In the genomic region with DNA sequence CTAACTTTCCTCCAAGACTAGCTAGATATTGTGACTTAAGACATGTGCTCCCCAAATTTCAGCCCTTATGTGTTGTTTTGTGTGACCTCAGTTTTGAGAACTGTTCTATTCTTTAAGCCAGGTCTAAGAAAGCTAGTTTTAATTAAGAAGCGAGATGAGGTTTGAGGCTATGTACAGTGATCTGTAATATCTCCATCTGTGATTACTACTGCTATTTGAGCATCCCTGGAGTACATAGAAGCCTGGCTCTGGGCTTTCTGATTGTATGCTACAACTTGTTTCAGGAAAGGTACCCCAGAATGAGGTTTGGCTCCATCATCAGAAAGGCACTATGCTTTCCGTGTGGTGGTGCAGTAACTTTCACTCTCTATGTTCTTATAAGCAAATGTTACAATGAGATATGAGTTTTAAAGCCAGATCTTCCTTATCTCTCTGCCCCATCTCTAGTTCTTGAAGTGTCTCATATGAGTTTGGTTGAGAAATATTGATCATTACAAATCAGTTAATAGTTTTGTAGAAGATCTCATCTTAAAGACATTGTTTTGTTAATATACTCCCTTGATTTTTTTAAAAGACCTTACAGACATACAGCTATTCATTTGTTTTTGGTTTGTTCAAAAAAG, we compare ENCODE assay signal across 11 cellular contexts. TPM values are rescaled to one million over a fixed set of nuclear protein-coding genes. Genes with fewer than 3 reads are reported as not detected.
DNase-seq lines count a peak whose midpoint lies in the region; ATAC-seq and TF ChIP-seq lines count a peak whose summit lies in the region.
"Had no signal": no experiment of that assay in that cellular context is flagged by ENCODE, and none has a peak within 500 bp of the region (broad histone marks: within the 10 kb centered on the region; RNA-seq: fewer than 3 reads in every experiment).

No MANE protein-coding gene starts in this region.

- H3K36me3 Mint-ChIP-seq in osteocyte (ENCODE audit: unreplicated experiment) (peaks cover 33% of the 10 kb centered on the region), natural killer cell (no peaks in the 10 kb centered on the region)
- no peaks in the 10 kb centered on the region for H3K36me3 Mint-ChIP-seq in stimulated activated memory B cell treated with anti-CD40 and anti-IgM and Interleukin-4, amounts not matched to agents 10 μg/mL and 1 μg/mL and 100 μg/mL, for 72 hours
- H3K36me3 Mint-ChIP-seq: immature natural killer cell had no signal

- DNase-seq in AG09309 (ENCODE audit: low read depth) = no peak
- DNase-seq in SJSA1 (ENCODE audit: low read depth in 1 of 2, low spot score in 2 of 2) = no peak
- no peak for DNase-seq in fibroblast of pulmonary artery (ENCODE audit: low read depth)
- DNase-seq in osteocyte (ENCODE audit: extremely low spot score, unreplicated experiment) = no peak
- no peak for DNase-seq in NCI-H1436 treated with DMSO at 0.1 percent for 48 hours (lab: John Stamatoyannopoulos, UW)
- DNase-seq in natural killer cell = no peak
- no peak for DNase-seq in WERI-Rb-1
- DNase-seq: immature natural killer cell had no signal

- peaks cover 48% of the 10 kb centered on the region for H3K4me1 Mint-ChIP-seq in osteocyte (ENCODE audit: unreplicated experiment)
- no peaks in the 10 kb centered on the region for H3K4me1 Mint-ChIP-seq in stimulated activated memory B cell treated with anti-CD40 and anti-IgM and Interleukin-4, amounts not matched to agents 10 μg/mL and 1 μg/mL and 100 μg/mL, for 72 hours
- no peaks in the 10 kb centered on the region for H3K4me1 Mint-ChIP-seq in natural killer cell
- H3K4me1 Mint-ChIP-seq: immature natural killer cell had no signal

- peak overlapping the region; percentile 46 for H3K4me3 ChIP-seq in AG09309 (ENCODE audit: control insufficient read depth, low read depth, low read length)
- peak overlapping the region; percentile 18 for H3K4me3 ChIP-seq in SJSA1
- peak overlapping the region; percentile 79 for H3K4me3 ChIP-seq in fibroblast of pulmonary artery (replicated peaks; ENCODE audit: low read depth, low read length)
- H3K4me3 ChIP-seq in WERI-Rb-1 (ENCODE audit: low read depth, low read length) = no peak overlapping the region

- peak overlapping the region; percentile 82 for H3K4me3 Mint-ChIP-seq in osteocyte (ENCODE audit: unreplicated experiment)
- H3K4me3 Mint-ChIP-seq in stimulated activated memory B cell treated with anti-CD40 and anti-IgM and Interleukin-4, amounts not matched to agents 10 μg/mL and 1 μg/mL and 100 μg/mL, for 72 hours = no peak overlapping the region
- H3K4me3 Mint-ChIP-seq in natural killer cell = no peak overlapping the region
- H3K4me3 Mint-ChIP-seq: immature natural killer cell had no signal

- no peaks in the 10 kb centered on the region for H3K9me3 ChIP-seq in SJSA1 (replicated peaks)
- H3K9me3 ChIP-seq in WERI-Rb-1 (ENCODE audit: severe bottlenecking) = no peaks in the 10 kb centered on the region

- H3K4me1 ChIP-seq in SJSA1 (replicated peaks) = peaks cover 23% of the 10 kb centered on the region

- ATAC-seq in stimulated activated memory B cell treated with anti-CD40 and anti-IgM and Interleukin-4, amounts not matched to agents 10 μg/mL and 1 μg/mL and 100 μg/mL, for 72 hours = no peak
- ATAC-seq in natural killer cell = no peak

- H3K27me3 Mint-ChIP-seq in osteocyte (ENCODE audit: unreplicated experiment) (no peaks in the 10 kb centered on the region), natural killer cell (ENCODE audit: low read depth in 2 of 2) (peaks cover 37 to 42% of the 10 kb centered on the region in 2 donors)
- peaks cover 38% of the 10 kb centered on the region for H3K27me3 Mint-ChIP-seq in stimulated activated memory B cell treated with anti-CD40 and anti-IgM and Interleukin-4, amounts not matched to agents 10 μg/mL and 1 μg/mL and 100 μg/mL, for 72 hours

- H3K27ac Mint-ChIP-seq in osteocyte (ENCODE audit: unreplicated experiment) (peak overlapping the region; percentile 67), natural killer cell (no peak overlapping the region)
- no peak overlapping the region for H3K27ac Mint-ChIP-seq in stimulated activated memory B cell treated with anti-CD40 and anti-IgM and Interleukin-4, amounts not matched to agents 10 μg/mL and 1 μg/mL and 100 μg/mL, for 72 hours
- H3K27ac Mint-ChIP-seq: activated T-helper 2 cell treated with anti-CD3 and anti-CD28 coated beads, Interferon-gamma antibody, Interleukin-2, Interleukin-4, amounts not matched to agents 10 μg/mL and 5 μg/mL and 100 μg/mL, durations not matched to agents 14 hours and 24 hours and 36 hours; immature natural killer cell had no signal

- no peak for TF ChIP-seq CTCF in AG09309 (IDR thresholded peaks at IDR 0.05; ENCODE audit: control insufficient read depth, insufficient read depth, low read depth, low read length, missing control alignments)
- no peak for TF ChIP-seq CTCF in fibroblast of pulmonary artery (IDR thresholded peaks at IDR 0.05; ENCODE audit: low read length, missing control alignments)
- no peak for TF ChIP-seq CTCF in osteocyte (IDR thresholded peaks at IDR 0.05)
- TF ChIP-seq CTCF in natural killer cell (IDR thresholded peaks at IDR 0.05) = no peak
- no peak for TF ChIP-seq CTCF in WERI-Rb-1 (IDR thresholded peaks at IDR 0.05; ENCODE audit: low read depth, low read length)

- intact Hi-C loops in natural killer cell (cut with micrococcal nuclease) = no loop called here

- H3K9me3 Mint-ChIP-seq in osteocyte (ENCODE audit: unreplicated experiment) (no peaks in the 10 kb centered on the region), natural killer cell (no peaks in the 10 kb centered on the region)
- no peaks in the 10 kb centered on the region for H3K9me3 Mint-ChIP-seq in stimulated activated memory B cell treated with anti-CD40 and anti-IgM and Interleukin-4, amounts not matched to agents 10 μg/mL and 1 μg/mL and 100 μg/mL, for 72 hours
- H3K9me3 Mint-ChIP-seq: activated T-helper 2 cell treated with anti-CD3 and anti-CD28 coated beads, Interferon-gamma antibody, Interleukin-2, Interleukin-4, amounts not matched to agents 10 μg/mL and 5 μg/mL and 100 μg/mL, durations not matched to agents 14 hours and 24 hours and 36 hours had no signal

- H3K27ac ChIP-seq in SJSA1 = no peak overlapping the region
- no peak overlapping the region for H3K27ac ChIP-seq in WERI-Rb-1

- H3K36me3 ChIP-seq in SJSA1 = no peaks in the 10 kb centered on the region
- no peaks in the 10 kb centered on the region for H3K36me3 ChIP-seq in WERI-Rb-1

- no peaks in the 10 kb centered on the region for H3K27me3 ChIP-seq in SJSA1 (replicated peaks)
- H3K27me3 ChIP-seq in WERI-Rb-1 (ENCODE audit: insufficient read depth, low read depth, severe bottlenecking) = no peaks in the 10 kb centered on the region

RNA-seq across cellular contexts. Expression of gene RGS4, which starts 0.6 kb away (rescaled TPM):
- 3.4 and 5.4 TPM in 2 replicates for total RNA-seq in SJSA1 (2014; rRNA removed; shearing (Covaris generic))
- 99.0 and 121 TPM in 2 replicates for total RNA-seq in osteocyte
- total RNA-seq in natural killer cell = not detected
- total RNA-seq: activated T-helper 2 cell treated with anti-CD3 and anti-CD28 coated beads, Interferon-gamma antibody, Interleukin-2, Interleukin-4, amounts not matched to agents 10 μg/mL and 5 μg/mL and 100 μg/mL, durations not matched to agents 14 hours and 24 hours and 36 hours; HT-29 had no signal

Comparison
In these comparisons a context has a peak if more than half of its experiments do, and no peak if none do; other contexts are left out.
1. RNA of gene RGS4, which starts 0.6 kb away (total RNA-seq): 99.0 to 121 TPM in osteocyte; 3.4 to 5.4 TPM in SJSA1 and not detected in natural killer cell; every median in the first group is over 10 times any median in the second.